ENCODE assay signal across 8 cellular contexts in genomic region chr1:239898067-239898730, GRCh38.
DNase-seq lines count a peak whose midpoint lies in the region; TF ChIP-seq lines count a peak whose summit lies in the region.

No MANE protein-coding gene starts in this region.

- no peak overlapping the region for H4K91ac ChIP-seq in H9 (ENCODE audit: insufficient read length, low read depth, low read length)

- H2BK15ac ChIP-seq in H9 (ENCODE audit: low read depth, low read length): no peak overlapping the region

- no peak overlapping the region for H2BK5ac ChIP-seq in H9 (ENCODE audit: insufficient read length, low read length)

- no peak overlapping the region for H3K27ac Mint-ChIP-seq in H9

- no peaks in the 10 kb centered on the region for H3K23me2 ChIP-seq in H9 (ENCODE audit: insufficient read length, low read depth, low read length, poor library complexity, severe bottlenecking)

- no peak overlapping the region for H2AK5ac ChIP-seq in H9 (ENCODE audit: insufficient read length, low read length)

- no peak overlapping the region for H3K18ac ChIP-seq in H9 (ENCODE audit: insufficient read length, low read depth, low read length)

- H3K9me3 Mint-ChIP-seq in H9: no peaks in the 10 kb centered on the region

- TF ChIP-seq POLR2A in ovary (IDR thresholded peaks at IDR 0.05) (no peak), transverse colon (IDR thresholded peaks at IDR 0.05) (no peak)

- H2BK20ac ChIP-seq in H9 (ENCODE audit: low read depth, low read length, poor library complexity, severe bottlenecking): no peak overlapping the region

- H3K4me3 ChIP-seq in ovary: peak overlapping the region; percentile 4
- peak overlapping the region in 1 of 4 donors; percentile 23 for H3K4me3 ChIP-seq in transverse colon

- intact Hi-C loops in ovary (cut with DNase I) (loop anchor here in 1 of 4 donors (10.0 kb wide), 1 partner anchor 493 kb away; no protein-coding TSS in a partner anchor), transverse colon (cut with DNase I; ENCODE audit: low total_unique reads) (no loop called here)

- H4K20me1 ChIP-seq in H9 (ENCODE audit: control insufficient read depth, insufficient read depth, insufficient read length): no peaks in the 10 kb centered on the region

- H3K79me2 ChIP-seq in H9 (ENCODE audit: insufficient read depth, low read length): no peaks in the 10 kb centered on the region

- peaks cover 8 to 10% of the 10 kb centered on the region in 2 experiments for H3K4me1 Mint-ChIP-seq in H9

- no peaks in the 10 kb centered on the region for H3K9me3 ChIP-seq in ES-I3 (ENCODE audit: control insufficient read depth, insufficient read depth, low read length)
- no peaks in the 10 kb centered on the region for H3K9me3 ChIP-seq in H9 (ENCODE audit: control insufficient read depth, low read depth, low read length)
- H3K9me3 ChIP-seq in ovary: no peaks in the 10 kb centered on the region
- no peaks in the 10 kb centered on the region for H3K9me3 ChIP-seq in transverse colon

- H3K23ac ChIP-seq in H9 (ENCODE audit: insufficient read length, low read depth, low read length): no peak overlapping the region

- H3K36me3 ChIP-seq in ES-I3 (ENCODE audit: insufficient read depth, low read length) (no peaks in the 10 kb centered on the region), ovary (no peaks in the 10 kb centered on the region), transverse colon (no peaks in the 10 kb centered on the region)

- H3K9ac ChIP-seq in ES-I3 (ENCODE audit: low read depth, low read length) (peak overlapping the region; percentile 0; the same call in 1 of the 2 replicates), H9 (ENCODE audit: extremely low read depth, insufficient read length, low read length) (no peak overlapping the region)

- H3K36me3 Mint-ChIP-seq in H9 (ENCODE audit: insufficient read depth in 1 of 3, low read depth in 3 of 3): peaks cover 0 to 5% (median 4%) of the 10 kb centered on the region in 3 experiments; a peak in 3 of 7 replicates

- H3K4ac ChIP-seq in H9 (ENCODE audit: low read depth, low read length): no peak overlapping the region

- no peak for TF ChIP-seq EP300 in ovary (IDR thresholded peaks at IDR 0.05)
- TF ChIP-seq EP300 in transverse colon (IDR thresholded peaks at IDR 0.05; ENCODE audit: low read depth): no peak

- H3K4me2 ChIP-seq in H9 (ENCODE audit: insufficient read depth, insufficient read length, low read length): peak overlapping the region; percentile 14

- in situ Hi-C loops in transverse colon (cut with MboI; ENCODE audit: low pct_ligation_motif_present in 1 of 4, low pct_unique_long_range_greater_than_20kb in 1 of 4, low sequenced_read_pairs in 3 of 4): loop anchor here in 1 of 4 donors (10.0 kb wide), 1 partner anchor 493 kb away; no protein-coding TSS in a partner anchor

- no peaks in the 10 kb centered on the region for H3K27me3 Mint-ChIP-seq in H9 (ENCODE audit: low read depth)

- H3K27me3 ChIP-seq in H9 (ENCODE audit: insufficient read depth, low read length): no peaks in the 10 kb centered on the region; the same call in 1 of the 2 replicates
- H3K27me3 ChIP-seq in ovary: no peaks in the 10 kb centered on the region
- no peaks in the 10 kb centered on the region for H3K27me3 ChIP-seq in transverse colon

- no peak overlapping the region for H4K8ac ChIP-seq in H9 (replicated peaks; ENCODE audit: insufficient read length, low read depth, low read length)

- no peak overlapping the region for H3K56ac ChIP-seq in H9 (ENCODE audit: insufficient read length, low read depth, low read length)

- peak overlapping the region in 1 of 2 experiments; percentile 42; a peak in 3 of 5 replicates for H3K4me3 Mint-ChIP-seq in H9

- H4K5ac ChIP-seq in H9 (ENCODE audit: insufficient read length, low read depth, low read length): no peak overlapping the region

- H3K4me1 ChIP-seq in ES-I3 (ENCODE audit: insufficient read depth, low read length): peaks cover 9% of the 10 kb centered on the region
- H3K4me1 ChIP-seq in H9 (ENCODE audit: insufficient read depth, low read length): no peaks in the 10 kb centered on the region
- H3K4me1 ChIP-seq in ovary (ENCODE audit: insufficient read depth): peaks cover 3% of the 10 kb centered on the region
- H3K4me1 ChIP-seq in transverse colon: peaks cover 0 to 10% (median 4%) of the 10 kb centered on the region in 4 donors

- peak; percentile 83 for DNase-seq in H9
- DNase-seq in LoVo (ENCODE audit: low spot score): peak; percentile 70
- peak; percentile 35 for DNase-seq in SIG-M5 (lab: John Stamatoyannopoulos, UW)
- peak; percentile 60 for DNase-seq in activated gamma-delta T cell treated with anti-CD3 and anti-CD28 coated beads, Interleukin-2, amount 50 U/mL, for 16 hours (ENCODE audit: low read depth)
- peak; percentile 70 for DNase-seq in globus pallidus (ENCODE audit: low spot score)
- DNase-seq in ovary: peak; percentile 73 to 84 (median 75)
- peak; percentile 78 for DNase-seq in transverse colon

- no peak overlapping the region for H3K27ac ChIP-seq in H9 (ENCODE audit: insufficient read length, low read depth, low read length)
- peak overlapping the region in 1 of 2 donors; percentile 24 for H3K27ac ChIP-seq in ovary
- peak overlapping the region in 1 of 4 donors; percentile 31 for H3K27ac ChIP-seq in transverse colon

- TF ChIP-seq CTCF in H9 (conservative IDR thresholded peaks at IDR 0.05): peak; percentile 93
- TF ChIP-seq CTCF in ovary (IDR thresholded peaks at IDR 0.05): peak; percentile 89 to 93 (median 91)
- peak; percentile 94 to 96 (median 95) for TF ChIP-seq CTCF in transverse colon (IDR thresholded peaks at IDR 0.05)

- H2BK120ac ChIP-seq in H9 (ENCODE audit: low read depth, low read length, poor library complexity, severe bottlenecking): no peak overlapping the region

- H3K79me1 ChIP-seq in H9 (ENCODE audit: insufficient read depth, low read depth, low read length, poor library complexity, severe bottlenecking): no peaks in the 10 kb centered on the region

- H3K14ac ChIP-seq in H9 (ENCODE audit: insufficient read depth, low read length): no peak overlapping the region

- WGBS in H9 (ENCODE audit: extremely low coverage, insufficient read length, low lambda C conversion rate): no CpG with 5 or more reads among the region's 15 CpGs
- WGBS in ovary, 3 donors: 12 to 17% (median 13%) methylated on average over 15 of the region's 15 CpGs
- 23 to 36% methylated on average over 7 to 15 of the region's 15 CpGs for WGBS in transverse colon (ENCODE audit: low coverage in 1 of 2), 2 donors

- H3T11ph ChIP-seq in H9 (ENCODE audit: low read length): no peak overlapping the region

- H2AFZ ChIP-seq in H9 (ENCODE audit: low read length): no peak overlapping the region

- no peak overlapping the region for H2BK12ac ChIP-seq in H9 (ENCODE audit: insufficient read length, low read depth, low read length)
